1 cellular context compared by ENCODE assay signal in genomic region chr11:65421204-65422103, GRCh38.
TF ChIP-seq lines count a peak whose summit lies in the region.

No MANE protein-coding gene starts in this region.

TF ChIP-seq in HepG2, 621 proteins besides CTCF, POLR2A, EP300 and RAD21 (continued from another document and continues in another):
- TF ChIP-seq, protein P1, sequence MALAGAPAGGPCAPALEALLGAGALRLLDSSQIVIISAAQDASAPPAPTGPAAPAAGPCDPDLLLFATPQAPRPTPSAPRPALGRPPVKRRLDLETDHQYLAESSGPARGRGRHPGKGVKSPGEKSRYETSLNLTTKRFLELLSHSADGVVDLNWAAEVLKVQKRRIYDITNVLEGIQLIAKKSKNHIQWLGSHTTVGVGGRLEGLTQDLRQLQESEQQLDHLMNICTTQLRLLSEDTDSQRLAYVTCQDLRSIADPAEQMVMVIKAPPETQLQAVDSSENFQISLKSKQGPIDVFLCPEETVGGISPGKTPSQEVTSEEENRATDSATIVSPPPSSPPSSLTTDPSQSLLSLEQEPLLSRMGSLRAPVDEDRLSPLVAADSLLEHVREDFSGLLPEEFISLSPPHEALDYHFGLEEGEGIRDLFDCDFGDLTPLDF (CRISPR knock-in tag; IDR thresholded peaks at IDR 0.05) = 0 out of 2 replicates have a peak, but pooled peaks have one; percentile 28
- TF ChIP-seq ZFP90 (CRISPR knock-in tag; IDR thresholded peaks at IDR 0.05; ENCODE audit: borderline replicate concordance) (peak; percentile 74; the same call in 1 of the 2 replicates), ZNF558 (CRISPR knock-in tag; IDR thresholded peaks at IDR 0.05; ENCODE audit: borderline replicate concordance) (peak; percentile 56; the same call in 1 of the 2 replicates), ZSCAN9 (CRISPR knock-in tag; IDR thresholded peaks at IDR 0.05; ENCODE audit: borderline replicate concordance) (peak; percentile 80; the same call in 1 of the 2 replicates), CBX5 (CRISPR knock-in tag; IDR thresholded peaks at IDR 0.05; ENCODE audit: borderline replicate concordance) (peak; percentile 40; the same call in 1 of the 2 replicates), RXRB (CRISPR knock-in tag; IDR thresholded peaks at IDR 0.05; ENCODE audit: borderline replicate concordance) (peak; percentile 89; the same call in 1 of the 2 replicates), ZNF124 (CRISPR knock-in tag; IDR thresholded peaks at IDR 0.05) (no peak), CBX1 (IDR thresholded peaks at IDR 0.05; ENCODE audit: low read depth) (peak; percentile 83), FOXP4 (CRISPR knock-in tag; IDR thresholded peaks at IDR 0.05) (peak; percentile 55; the same call in 1 of the 2 replicates), KLF11 (CRISPR knock-in tag; IDR thresholded peaks at IDR 0.05) (no peak), HDAC1 (CRISPR knock-in tag; IDR thresholded peaks at IDR 0.05) (peak; percentile 65), FOXK2 (IDR thresholded peaks at IDR 0.05) (peak; percentile 14; the same call in 1 of the 2 replicates), ZC3H13 (CRISPR knock-in tag; IDR thresholded peaks at IDR 0.05) (0 out of 2 replicates have a peak, but pooled peaks have one; percentile 81), ZIK1 (CRISPR knock-in tag; IDR thresholded peaks at IDR 0.05; ENCODE audit: borderline replicate concordance, low read depth) (peak; percentile 72; the same call in 1 of the 2 replicates), ZNF891 (CRISPR knock-in tag; IDR thresholded peaks at IDR 0.05) (peak; percentile 46; the same call in 1 of the 2 replicates), ATF1 (CRISPR knock-in tag; IDR thresholded peaks at IDR 0.05) (no peak; the same call in 1 of the 2 replicates), MED1 (CRISPR knock-in tag; IDR thresholded peaks at IDR 0.05) (peak; percentile 98), ZNF292 (CRISPR knock-in tag; IDR thresholded peaks at IDR 0.05; ENCODE audit: borderline replicate concordance, low read depth) (peak; percentile 63; the same call in 1 of the 2 replicates), ZNF607 (CRISPR knock-in tag; IDR thresholded peaks at IDR 0.05; ENCODE audit: borderline replicate concordance) (no peak), ZNF335 (CRISPR knock-in tag; IDR thresholded peaks at IDR 0.05) (peak; percentile 79), ZNF225 (CRISPR knock-in tag; IDR thresholded peaks at IDR 0.05) (peak; percentile 52; the same call in 1 of the 2 replicates), TSC22D2 (CRISPR knock-in tag; IDR thresholded peaks at IDR 0.05; ENCODE audit: borderline replicate concordance) (peak; percentile 42; the same call in 1 of the 2 replicates), ZNF687 (CRISPR knock-in tag; IDR thresholded peaks at IDR 0.05) (peak; percentile 68; the same call in 1 of the 2 replicates), ZNF580 (CRISPR knock-in tag; IDR thresholded peaks at IDR 0.05; ENCODE audit: borderline replicate concordance, low read depth) (peak; percentile 68), ATF5 (CRISPR knock-in tag; IDR thresholded peaks at IDR 0.05; ENCODE audit: low read depth) (no peak), ASH2L (IDR thresholded peaks at IDR 0.05; ENCODE audit: insufficient read length, low read depth, low read length) (peak; percentile 82), THAP11 (CRISPR knock-in tag; IDR thresholded peaks at IDR 0.05) (peak; percentile 67; the same call in 1 of the 2 replicates), AGO2 (optimal IDR thresholded peaks at IDR 0.05; ENCODE audit: low read depth, low read length) (peak; percentile 92), AHR (CRISPR knock-in tag; IDR thresholded peaks at IDR 0.05) (0 out of 2 replicates have a peak, but pooled peaks have one; percentile 16), NCOA2 (CRISPR knock-in tag; IDR thresholded peaks at IDR 0.05) (peak; percentile 94), DDIT3 (CRISPR knock-in tag; IDR thresholded peaks at IDR 0.05) (no peak), TBP (CRISPR knock-in tag; IDR thresholded peaks at IDR 0.05) (no peak), ZNF850 (CRISPR knock-in tag; conservative IDR thresholded peaks at IDR 0.05) (no peak), FOXJ3 (CRISPR knock-in tag; IDR thresholded peaks at IDR 0.05; ENCODE audit: borderline replicate concordance) (peak; percentile 46; the same call in 1 of the 2 replicates), FOXO1 (CRISPR knock-in tag; IDR thresholded peaks at IDR 0.05) (peak; percentile 84), ZMYM2 (CRISPR knock-in tag; IDR thresholded peaks at IDR 0.05) (no peak), SMC3 (IDR thresholded peaks at IDR 0.05; ENCODE audit: low read length) (no peak), NFKB2 (CRISPR knock-in tag; IDR thresholded peaks at IDR 0.05; ENCODE audit: borderline replicate concordance) (peak; percentile 47; the same call in 1 of the 2 replicates), HDAC2 (CRISPR knock-in tag; IDR thresholded peaks at IDR 0.05) (peak; percentile 68)
- TF ChIP-seq, protein P2, sequence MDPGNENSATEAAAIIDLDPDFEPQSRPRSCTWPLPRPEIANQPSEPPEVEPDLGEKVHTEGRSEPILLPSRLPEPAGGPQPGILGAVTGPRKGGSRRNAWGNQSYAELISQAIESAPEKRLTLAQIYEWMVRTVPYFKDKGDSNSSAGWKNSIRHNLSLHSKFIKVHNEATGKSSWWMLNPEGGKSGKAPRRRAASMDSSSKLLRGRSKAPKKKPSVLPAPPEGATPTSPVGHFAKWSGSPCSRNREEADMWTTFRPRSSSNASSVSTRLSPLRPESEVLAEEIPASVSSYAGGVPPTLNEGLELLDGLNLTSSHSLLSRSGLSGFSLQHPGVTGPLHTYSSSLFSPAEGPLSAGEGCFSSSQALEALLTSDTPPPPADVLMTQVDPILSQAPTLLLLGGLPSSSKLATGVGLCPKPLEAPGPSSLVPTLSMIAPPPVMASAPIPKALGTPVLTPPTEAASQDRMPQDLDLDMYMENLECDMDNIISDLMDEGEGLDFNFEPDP (CRISPR knock-in tag; conservative IDR thresholded peaks at IDR 0.05) = no peak
- TF ChIP-seq, protein P3, sequence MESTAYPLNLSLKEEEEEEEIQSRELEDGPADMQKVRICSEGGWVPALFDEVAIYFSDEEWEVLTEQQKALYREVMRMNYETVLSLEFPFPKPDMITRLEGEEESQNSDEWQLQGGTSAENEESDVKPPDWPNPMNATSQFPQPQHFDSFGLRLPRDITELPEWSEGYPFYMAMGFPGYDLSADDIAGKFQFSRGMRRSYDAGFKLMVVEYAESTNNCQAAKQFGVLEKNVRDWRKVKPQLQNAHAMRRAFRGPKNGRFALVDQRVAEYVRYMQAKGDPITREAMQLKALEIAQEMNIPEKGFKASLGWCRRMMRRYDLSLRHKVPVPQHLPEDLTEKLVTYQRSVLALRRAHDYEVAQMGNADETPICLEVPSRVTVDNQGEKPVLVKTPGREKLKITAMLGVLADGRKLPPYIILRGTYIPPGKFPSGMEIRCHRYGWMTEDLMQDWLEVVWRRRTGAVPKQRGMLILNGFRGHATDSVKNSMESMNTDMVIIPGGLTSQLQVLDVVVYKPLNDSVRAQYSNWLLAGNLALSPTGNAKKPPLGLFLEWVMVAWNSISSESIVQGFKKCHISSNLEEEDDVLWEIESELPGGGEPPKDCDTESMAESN (CRISPR knock-in tag; conservative IDR thresholded peaks at IDR 0.05) = peak; percentile 3; the same call in 1 of the 2 replicates
- TF ChIP-seq, protein P4, sequence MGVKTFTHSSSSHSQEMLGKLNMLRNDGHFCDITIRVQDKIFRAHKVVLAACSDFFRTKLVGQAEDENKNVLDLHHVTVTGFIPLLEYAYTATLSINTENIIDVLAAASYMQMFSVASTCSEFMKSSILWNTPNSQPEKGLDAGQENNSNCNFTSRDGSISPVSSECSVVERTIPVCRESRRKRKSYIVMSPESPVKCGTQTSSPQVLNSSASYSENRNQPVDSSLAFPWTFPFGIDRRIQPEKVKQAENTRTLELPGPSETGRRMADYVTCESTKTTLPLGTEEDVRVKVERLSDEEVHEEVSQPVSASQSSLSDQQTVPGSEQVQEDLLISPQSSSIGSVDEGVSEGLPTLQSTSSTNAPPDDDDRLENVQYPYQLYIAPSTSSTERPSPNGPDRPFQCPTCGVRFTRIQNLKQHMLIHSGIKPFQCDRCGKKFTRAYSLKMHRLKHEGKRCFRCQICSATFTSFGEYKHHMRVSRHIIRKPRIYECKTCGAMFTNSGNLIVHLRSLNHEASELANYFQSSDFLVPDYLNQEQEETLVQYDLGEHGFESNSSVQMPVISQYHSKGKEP (CRISPR knock-in tag; IDR thresholded peaks at IDR 0.05) = no peak
- TF ChIP-seq, protein P5, sequence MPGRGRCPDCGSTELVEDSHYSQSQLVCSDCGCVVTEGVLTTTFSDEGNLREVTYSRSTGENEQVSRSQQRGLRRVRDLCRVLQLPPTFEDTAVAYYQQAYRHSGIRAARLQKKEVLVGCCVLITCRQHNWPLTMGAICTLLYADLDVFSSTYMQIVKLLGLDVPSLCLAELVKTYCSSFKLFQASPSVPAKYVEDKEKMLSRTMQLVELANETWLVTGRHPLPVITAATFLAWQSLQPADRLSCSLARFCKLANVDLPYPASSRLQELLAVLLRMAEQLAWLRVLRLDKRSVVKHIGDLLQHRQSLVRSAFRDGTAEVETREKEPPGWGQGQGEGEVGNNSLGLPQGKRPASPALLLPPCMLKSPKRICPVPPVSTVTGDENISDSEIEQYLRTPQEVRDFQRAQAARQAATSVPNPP (CRISPR knock-in tag; IDR thresholded peaks at IDR 0.05) = no peak; the same call in 1 of the 2 replicates
- TF ChIP-seq, protein P6, sequence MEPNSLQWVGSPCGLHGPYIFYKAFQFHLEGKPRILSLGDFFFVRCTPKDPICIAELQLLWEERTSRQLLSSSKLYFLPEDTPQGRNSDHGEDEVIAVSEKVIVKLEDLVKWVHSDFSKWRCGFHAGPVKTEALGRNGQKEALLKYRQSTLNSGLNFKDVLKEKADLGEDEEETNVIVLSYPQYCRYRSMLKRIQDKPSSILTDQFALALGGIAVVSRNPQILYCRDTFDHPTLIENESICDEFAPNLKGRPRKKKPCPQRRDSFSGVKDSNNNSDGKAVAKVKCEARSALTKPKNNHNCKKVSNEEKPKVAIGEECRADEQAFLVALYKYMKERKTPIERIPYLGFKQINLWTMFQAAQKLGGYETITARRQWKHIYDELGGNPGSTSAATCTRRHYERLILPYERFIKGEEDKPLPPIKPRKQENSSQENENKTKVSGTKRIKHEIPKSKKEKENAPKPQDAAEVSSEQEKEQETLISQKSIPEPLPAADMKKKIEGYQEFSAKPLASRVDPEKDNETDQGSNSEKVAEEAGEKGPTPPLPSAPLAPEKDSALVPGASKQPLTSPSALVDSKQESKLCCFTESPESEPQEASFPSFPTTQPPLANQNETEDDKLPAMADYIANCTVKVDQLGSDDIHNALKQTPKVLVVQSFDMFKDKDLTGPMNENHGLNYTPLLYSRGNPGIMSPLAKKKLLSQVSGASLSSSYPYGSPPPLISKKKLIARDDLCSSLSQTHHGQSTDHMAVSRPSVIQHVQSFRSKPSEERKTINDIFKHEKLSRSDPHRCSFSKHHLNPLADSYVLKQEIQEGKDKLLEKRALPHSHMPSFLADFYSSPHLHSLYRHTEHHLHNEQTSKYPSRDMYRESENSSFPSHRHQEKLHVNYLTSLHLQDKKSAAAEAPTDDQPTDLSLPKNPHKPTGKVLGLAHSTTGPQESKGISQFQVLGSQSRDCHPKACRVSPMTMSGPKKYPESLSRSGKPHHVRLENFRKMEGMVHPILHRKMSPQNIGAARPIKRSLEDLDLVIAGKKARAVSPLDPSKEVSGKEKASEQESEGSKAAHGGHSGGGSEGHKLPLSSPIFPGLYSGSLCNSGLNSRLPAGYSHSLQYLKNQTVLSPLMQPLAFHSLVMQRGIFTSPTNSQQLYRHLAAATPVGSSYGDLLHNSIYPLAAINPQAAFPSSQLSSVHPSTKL (CRISPR knock-in tag; IDR thresholded peaks at IDR 0.05) = peak; percentile 85
